Comparison of ENCODE assay signal across 19 cellular contexts in the genomic region with DNA sequence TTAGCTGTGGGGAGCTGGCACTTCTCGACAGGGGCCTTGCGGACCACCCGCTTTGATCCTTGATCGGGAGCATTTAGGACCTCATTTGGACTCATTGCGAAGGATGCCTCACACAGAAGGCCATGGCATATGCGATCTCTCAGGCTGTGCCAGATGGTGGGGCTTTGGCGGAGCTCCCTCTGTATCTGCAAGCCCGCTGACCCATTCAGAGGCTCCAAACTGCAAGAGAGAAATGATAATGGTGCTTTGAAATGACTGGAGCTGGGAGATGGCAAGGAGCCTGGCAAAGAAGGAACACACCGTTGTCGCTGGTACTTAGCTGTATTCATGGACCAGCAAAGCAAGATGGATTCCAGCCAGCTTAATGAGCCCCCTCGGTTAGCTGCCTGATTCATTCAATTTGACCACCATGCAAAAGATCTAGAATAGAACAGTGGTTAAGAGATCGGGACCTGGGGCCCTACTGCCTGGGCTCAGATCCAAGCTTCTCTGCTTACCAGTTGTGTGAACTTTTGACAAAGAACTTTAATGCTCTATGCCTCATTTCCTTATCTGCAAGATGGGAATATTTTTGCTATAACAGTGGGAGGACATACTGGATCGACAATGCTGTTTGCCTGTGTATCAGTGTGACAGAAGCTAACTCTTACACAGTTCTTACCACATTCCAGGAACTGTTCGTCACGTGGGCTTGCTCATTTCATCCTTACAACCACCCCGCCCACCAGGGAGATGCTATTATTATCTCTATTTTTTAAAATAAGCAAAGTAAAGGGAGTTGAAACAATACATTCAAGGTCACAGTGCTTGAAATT.
DNase-seq lines count a peak whose midpoint lies in the region; ATAC-seq lines count a peak whose summit lies in the region.
"Had no signal": no experiment of that assay in that cellular context is flagged by ENCODE, and none has a peak within 500 bp of the region (broad histone marks: within the 10 kb centered on the region; RNA-seq: fewer than 3 reads in every experiment).

No MANE protein-coding gene starts in this region.

- no peak for ATAC-seq in HG02623 (IDR thresholded peaks at IDR 0.05; ENCODE audit: unreplicated experiment)
- ATAC-seq: activated CD4-positive, alpha-beta T cell treated with anti-CD3 and anti-CD28 coated beads for 36 hours; effector memory CD8-positive, alpha-beta T cell; heart right ventricle; SK-N-SH treated with all-trans-retinoic acid at 6 μM for 48 hours; stimulated activated effector memory CD8-positive, alpha-beta T cell treated with anti-CD3 and anti-CD28 coated beads, Interleukin-12 subunit alpha, Interleukin-12 subunit beta, amount 100 ng/mL, for 72 hours had no signal

- DNase-seq in EH (ENCODE audit: low read depth) (peak; percentile 51), NCI-H446 (lab: John Stamatoyannopoulos, UW) (peak; percentile 87 to 97), cerebellum (ENCODE audit: low spot score) (peak; percentile 75), pons (ENCODE audit: low spot score) (peak; percentile 40), COR-L47 (lab: John Stamatoyannopoulos, UW) (no peak), mucosa of gallbladder (ENCODE audit: low spot score) (no peak)
- DNase-seq in activated CD8-positive, alpha-beta memory T cell treated with anti-CD3 and anti-CD28 coated beads, Interleukin-2, amount 50 U/mL, for 4 hours, result no peak
- DNase-seq: activated CD4-positive, alpha-beta T cell treated with anti-CD3 and anti-CD28 coated beads for 36 hours; activated gamma-delta T cell; effector memory CD8-positive, alpha-beta T cell; esophagus squamous epithelium; heart right ventricle; immature natural killer cell; Kasumi-1; NCI-H1436; RPMI8226 had no signal

Comparison
In these comparisons a context has a peak if more than half of its experiments do, and no peak if none do; other contexts are left out.
1. DNase-seq: peak in EH (single experiment), NCI-H446 (2 of 2), cerebellum (single experiment) and pons (single experiment); none in COR-L47 (single experiment), activated CD8-positive, alpha-beta memory T cell treated with anti-CD3 and anti-CD28 coated beads, Interleukin-2, amount 50 U/mL, for 4 hours (single experiment) and mucosa of gallbladder (single experiment).